17 cellular contexts compared by ENCODE assay signal in the genomic region with DNA sequence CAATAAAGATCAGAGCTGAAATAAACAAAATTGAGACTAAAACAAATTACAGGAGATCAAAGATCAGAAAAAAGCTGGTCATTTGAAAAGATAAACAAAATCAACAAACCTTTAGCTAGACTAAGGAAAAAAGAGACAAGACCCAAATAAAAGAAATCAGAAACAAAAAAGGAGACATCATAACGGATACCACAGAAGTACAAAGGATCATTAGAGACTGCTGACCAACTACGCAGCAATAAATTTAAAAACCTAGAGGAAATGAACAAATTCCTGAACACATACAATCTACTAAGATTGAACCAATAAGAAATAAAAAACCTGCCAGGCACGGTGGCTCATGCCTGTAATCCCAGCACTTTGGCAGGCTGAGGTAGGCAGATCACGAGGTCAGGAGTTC.
"Had no signal": no experiment of that assay in that cellular context is flagged by ENCODE, and none has a peak within 500 bp of the region (broad histone marks: within the 10 kb centered on the region; RNA-seq: fewer than 3 reads in every experiment).

No MANE protein-coding gene starts in this region.

- H3K27me3 Mint-ChIP-seq: brain, T-helper 17 cell had no signal

- H3K27me3 ChIP-seq: heart right ventricle, pancreas, tibial nerve had no signal

- H3K36me3 ChIP-seq: heart right ventricle, pancreas had no signal

- H3K4me3 ChIP-seq: heart right ventricle, lung, pancreas, tibial nerve had no signal

- FAIRE-seq: pancreas had no signal

- DNase-seq: activated CD4-positive, alpha-beta T cell treated with anti-CD3 and anti-CD28 coated beads, Interleukin-2, amount 50 U/mL, for 1 hour; activated effector memory CD4-positive, alpha-beta T cell treated with Interleukin-2 at 50 U/mL for 16 hours; amygdala; central memory CD4-positive, alpha-beta T cell; cortex of kidney; effector CD4-positive, alpha-beta T cell; foreskin fibroblast; heart right ventricle; left cardiac atrium; midbrain; pancreas; stimulated activated CD4-positive, alpha-beta T cell treated with anti-CD3 and anti-CD28 coated beads, Interleukin-12 subunit alpha, Interleukin-12 subunit beta, amount 100 ng/mL, for 4 hours; stimulated activated CD4-positive, alpha-beta T cell treated with anti-CD3 and anti-CD28 coated beads, Interleukin-2, amount 100 ng/mL, for 24 hours; T-helper 17 cell had no signal

- H3K27ac Mint-ChIP-seq: brain, T-helper 17 cell had no signal

- H3K9me3 ChIP-seq: pancreas had no signal

- H3K27ac ChIP-seq: pancreas, tibial nerve had no signal

- H3K4me3 Mint-ChIP-seq: brain, T-helper 17 cell had no signal
